In genomic region chr21:38970765-38971164, GRCh38 we compare ENCODE assay signal across 16 cellular contexts.
DNase-seq lines count a peak whose midpoint lies in the region; ATAC-seq and TF ChIP-seq lines count a peak whose summit lies in the region.
"Had no signal": no experiment of that assay in that cellular context is flagged by ENCODE, and none has a peak within 500 bp of the region (broad histone marks: within the 10 kb centered on the region; RNA-seq: fewer than 3 reads in every experiment).

No MANE protein-coding gene starts in this region.

- peaks cover 0 to 24% (median 10%) of the 10 kb centered on the region in 10 experiments; a peak in 14 of 20 replicates for H3K4me1 ChIP-seq in BLaER1 treated with 17β-estradiol and CSF1 and Interleukin-3, amounts not matched to agents 10 nM and 100 nM
- H3K4me1 ChIP-seq in neuronal stem cell (ENCODE audit: control insufficient read depth in 2 of 2, insufficient read depth in 1 of 2, low read depth in 1 of 2, low read length in 2 of 2), result peaks cover 5 to 6% of the 10 kb centered on the region in 2 donors

- no peaks in the 10 kb centered on the region for H3K27me3 ChIP-seq in BLaER1 treated with 17β-estradiol and CSF1 and Interleukin-3, amounts not matched to agents 10 nM and 100 nM
- H3K27me3 ChIP-seq in neuronal stem cell (ENCODE audit: control insufficient read depth in 3 of 3, insufficient read depth in 3 of 3, low read depth in 1 of 3, low read length in 3 of 3), result no peaks in the 10 kb centered on the region

- H3K23ac ChIP-seq in neuronal stem cell (ENCODE audit: low read depth, low read length, poor library complexity), result no peak overlapping the region

- H2BK12ac ChIP-seq in neuronal stem cell (ENCODE audit: low read length), result peak overlapping the region; percentile 26

- WGBS in neuronal stem cell (ENCODE audit: extremely low coverage in 2 of 2, insufficient read length in 2 of 2, insufficient replicate concordance in 1 of 2), 2 donors, result no CpG with 5 or more reads among the region's 3 CpGs

- H2AFZ ChIP-seq in neuronal stem cell (ENCODE audit: low read length), result no peak overlapping the region
- H2AFZ ChIP-seq: GM23338 had no signal

- peak overlapping the region in 9 of 11 experiments; percentile 11 to 58 (median 31); a peak in 14 of 22 replicates for H3K4me2 ChIP-seq in BLaER1 treated with 17β-estradiol and CSF1 and Interleukin-3, amounts not matched to agents 10 nM and 100 nM
- no peak overlapping the region for H3K4me2 ChIP-seq in neuronal stem cell (ENCODE audit: insufficient read depth, low read length, poor library complexity, severe bottlenecking)
- H3K4me2 ChIP-seq: GM23338 had no signal

- no peak overlapping the region for H4K8ac ChIP-seq in neuronal stem cell (ENCODE audit: low read depth, low read length)

- no peak overlapping the region for H4K91ac ChIP-seq in neuronal stem cell (ENCODE audit: low read depth, low read length, poor library complexity)

- H3K27me3 Mint-ChIP-seq in endothelial cell (ENCODE audit: unreplicated experiment), result no peaks in the 10 kb centered on the region
- peaks cover 0 to 5% of the 10 kb centered on the region in 2 donors for H3K27me3 Mint-ChIP-seq in stimulated activated naive B cell treated with anti-CD40 and anti-IgM and Interleukin-4, amounts not matched to agents 10 μg/mL and 1 μg/mL and 100 μg/mL, for 72 hours
- H3K27me3 Mint-ChIP-seq in stimulated activated memory B cell treated with anti-CD40 and anti-IgM and Interleukin-4, amounts not matched to agents 10 μg/mL and 1 μg/mL and 100 μg/mL, for 72 hours, result peaks cover 7% of the 10 kb centered on the region
- H3K27me3 Mint-ChIP-seq: B cell; CD4-positive, alpha-beta T cell had no signal

- H2AK5ac ChIP-seq in neuronal stem cell (ENCODE audit: low read depth, low read length), result no peak overlapping the region

- no peaks in the 10 kb centered on the region for H3K36me3 ChIP-seq in BLaER1 treated with 17β-estradiol and CSF1 and Interleukin-3, amounts not matched to agents 10 nM and 100 nM
- H3K36me3 ChIP-seq in KOPT-K1 (ENCODE audit: insufficient read depth, low read length) (no peaks in the 10 kb centered on the region), neuronal stem cell (replicated peaks in 1 of 2; ENCODE audit: control insufficient read depth in 2 of 2, insufficient read depth in 2 of 2, low read length in 2 of 2) (no peaks in the 10 kb centered on the region)

- H3K14ac ChIP-seq in neuronal stem cell (ENCODE audit: low read length), result no peak overlapping the region

- H3K9me3 Mint-ChIP-seq in endothelial cell (ENCODE audit: unreplicated experiment), result no peaks in the 10 kb centered on the region
- no peaks in the 10 kb centered on the region for H3K9me3 Mint-ChIP-seq in stimulated activated naive B cell treated with anti-CD40 and anti-IgM and Interleukin-4, amounts not matched to agents 10 μg/mL and 1 μg/mL and 100 μg/mL, for 72 hours
- H3K9me3 Mint-ChIP-seq in stimulated activated memory B cell treated with anti-CD40 and anti-IgM and Interleukin-4, amounts not matched to agents 10 μg/mL and 1 μg/mL and 100 μg/mL, for 72 hours, result no peaks in the 10 kb centered on the region
- H3K9me3 Mint-ChIP-seq: CD4-positive, alpha-beta T cell; GM23338 had no signal

- H2BK15ac ChIP-seq in neuronal stem cell (ENCODE audit: low read length), result no peak overlapping the region

- no peak overlapping the region for H3K4me3 ChIP-seq in BLaER1 treated with 17β-estradiol and CSF1 and Interleukin-3, amounts not matched to agents 10 nM and 100 nM
- no peak overlapping the region for H3K4me3 ChIP-seq in neuronal stem cell (ENCODE audit: low read length in 2 of 2)
- H3K4me3 ChIP-seq: GM23338 had no signal

- ATAC-seq in stimulated activated naive B cell treated with anti-CD40 and anti-IgM and Interleukin-4, amounts not matched to agents 10 μg/mL and 1 μg/mL and 100 μg/mL, for 72 hours (replicated peaks), result no peak
- no peak for ATAC-seq in stimulated activated memory B cell treated with anti-CD40 and anti-IgM and Interleukin-4, amounts not matched to agents 10 μg/mL and 1 μg/mL and 100 μg/mL, for 72 hours
- ATAC-seq: GM23338, HepG2 had no signal

- H3K27ac ChIP-seq in BLaER1 treated with 17β-estradiol and CSF1 and Interleukin-3, amounts not matched to agents 10 nM and 100 nM, result no peak overlapping the region
- H3K27ac ChIP-seq in KOPT-K1 (ENCODE audit: low read depth, low read length, poor library complexity, severe bottlenecking) (peak overlapping the region; percentile 38), neuronal stem cell (replicated peaks; ENCODE audit: low read length) (no peak overlapping the region)
- H3K27ac ChIP-seq: C4-2B had no signal

- peak overlapping the region; percentile 44 for H3K27ac Mint-ChIP-seq in endothelial cell (ENCODE audit: unreplicated experiment)
- no peak overlapping the region for H3K27ac Mint-ChIP-seq in stimulated activated naive B cell treated with anti-CD40 and anti-IgM and Interleukin-4, amounts not matched to agents 10 μg/mL and 1 μg/mL and 100 μg/mL, for 72 hours
- no peak overlapping the region for H3K27ac Mint-ChIP-seq in stimulated activated memory B cell treated with anti-CD40 and anti-IgM and Interleukin-4, amounts not matched to agents 10 μg/mL and 1 μg/mL and 100 μg/mL, for 72 hours
- H3K27ac Mint-ChIP-seq: B cell; CD4-positive, alpha-beta T cell; GM23338 had no signal

- no peaks in the 10 kb centered on the region for H4K20me1 ChIP-seq in BLaER1 treated with 17β-estradiol and CSF1 and Interleukin-3, amounts not matched to agents 10 nM and 100 nM

- no peak overlapping the region for H3K9ac ChIP-seq in BLaER1 treated with 17β-estradiol and CSF1 and Interleukin-3, amounts not matched to agents 10 nM and 100 nM
- no peak overlapping the region for H3K9ac ChIP-seq in neuronal stem cell (ENCODE audit: low read depth, low read length, poor library complexity)

- no peak overlapping the region for H3K18ac ChIP-seq in neuronal stem cell (ENCODE audit: low read length)

- H3K79me1 ChIP-seq in neuronal stem cell (ENCODE audit: low read depth, low read length), result no peaks in the 10 kb centered on the region

- H3K36me3 Mint-ChIP-seq in endothelial cell (ENCODE audit: low read depth, unreplicated experiment), result no peaks in the 10 kb centered on the region
- H3K36me3 Mint-ChIP-seq in stimulated activated naive B cell treated with anti-CD40 and anti-IgM and Interleukin-4, amounts not matched to agents 10 μg/mL and 1 μg/mL and 100 μg/mL, for 72 hours, result no peaks in the 10 kb centered on the region
- no peaks in the 10 kb centered on the region for H3K36me3 Mint-ChIP-seq in stimulated activated memory B cell treated with anti-CD40 and anti-IgM and Interleukin-4, amounts not matched to agents 10 μg/mL and 1 μg/mL and 100 μg/mL, for 72 hours

- H2BK120ac ChIP-seq in neuronal stem cell (ENCODE audit: low read depth, low read length), result no peak overlapping the region

- peaks cover 27% of the 10 kb centered on the region for H3K4me1 Mint-ChIP-seq in endothelial cell (ENCODE audit: unreplicated experiment)
- H3K4me1 Mint-ChIP-seq in stimulated activated naive B cell treated with anti-CD40 and anti-IgM and Interleukin-4, amounts not matched to agents 10 μg/mL and 1 μg/mL and 100 μg/mL, for 72 hours, result no peaks in the 10 kb centered on the region
- H3K4me1 Mint-ChIP-seq in stimulated activated memory B cell treated with anti-CD40 and anti-IgM and Interleukin-4, amounts not matched to agents 10 μg/mL and 1 μg/mL and 100 μg/mL, for 72 hours, result no peaks in the 10 kb centered on the region
- H3K4me1 Mint-ChIP-seq: B cell had no signal

- H3K4me3 Mint-ChIP-seq in endothelial cell (ENCODE audit: unreplicated experiment), result no peak overlapping the region
- no peak overlapping the region for H3K4me3 Mint-ChIP-seq in stimulated activated naive B cell treated with anti-CD40 and anti-IgM and Interleukin-4, amounts not matched to agents 10 μg/mL and 1 μg/mL and 100 μg/mL, for 72 hours
- no peak overlapping the region for H3K4me3 Mint-ChIP-seq in stimulated activated memory B cell treated with anti-CD40 and anti-IgM and Interleukin-4, amounts not matched to agents 10 μg/mL and 1 μg/mL and 100 μg/mL, for 72 hours
- H3K4me3 Mint-ChIP-seq: B cell; CD4-positive, alpha-beta T cell; GM23338 had no signal

- no peak overlapping the region for H2BK5ac ChIP-seq in neuronal stem cell (ENCODE audit: low read length)

- H3K9me3 ChIP-seq in BLaER1 treated with 17β-estradiol and CSF1 and Interleukin-3, amounts not matched to agents 10 nM and 100 nM (replicated peaks in 1 of 11), result peaks cover 0 to 17% (median 5%) of the 10 kb centered on the region in 11 experiments; a peak in 7 of 22 replicates
- no peaks in the 10 kb centered on the region for H3K9me3 ChIP-seq in KOPT-K1 (ENCODE audit: insufficient read depth, low read length, poor library complexity, severe bottlenecking)
- no peaks in the 10 kb centered on the region for H3K9me3 ChIP-seq in neuronal stem cell (replicated peaks in 1 of 2; ENCODE audit: control insufficient read depth in 2 of 2, insufficient read depth in 1 of 2, low read depth in 1 of 2, low read length in 2 of 2)
- H3K9me3 ChIP-seq: Caco-2 had no signal

- DNase-seq in endothelial cell (ENCODE audit: low spot score) (no peak), neuronal stem cell (ENCODE audit: low spot score) (no peak), NCI-H446 (lab: John Stamatoyannopoulos, UW) (no peak)
- no peak for DNase-seq in stimulated activated naive B cell treated with anti-CD40 and anti-IgM and Interleukin-4, amounts not matched to agents 10 μg/mL and 1 μg/mL and 100 μg/mL, for 72 hours
- DNase-seq: Caco-2; CD4-positive, alpha-beta T cell; DMS79; GF-D8; H7 had no signal

- no peak for TF ChIP-seq CTCF in endothelial cell (IDR thresholded peaks at IDR 0.05; ENCODE audit: unreplicated experiment)

- H3K4ac ChIP-seq in neuronal stem cell (ENCODE audit: low read length), result peak overlapping the region; percentile 42
